ENCODE assay signal across 9 cellular contexts in genomic region chr20:16476032-16476431, GRCh38.
DNase-seq lines count a peak whose midpoint lies in the region; ATAC-seq lines count a peak whose summit lies in the region.
"Had no signal": no experiment of that assay in that cellular context is flagged by ENCODE, and none has a peak within 500 bp of the region (broad histone marks: within the 10 kb centered on the region; RNA-seq: fewer than 3 reads in every experiment).

No MANE protein-coding gene starts in this region.

- H3K27me3 ChIP-seq in GM23248 (replicated peaks; ENCODE audit: insufficient read depth), result no peaks in the 10 kb centered on the region

- WGBS in GM23248 (ENCODE audit: low coverage in 1 of 2, low lambda C conversion rate in 2 of 2, missing lambda C conversion rate in 2 of 2), 2 experiments, result 3 to 10% methylated on average over 3 of the region's 3 CpGs

- no peak overlapping the region for H3K4me3 ChIP-seq in GM23248

- no peaks in the 10 kb centered on the region for H3K79me2 ChIP-seq in GM23248 (ENCODE audit: insufficient read depth)

- H3K4me3 Mint-ChIP-seq in T-helper 17 cell, result no peak overlapping the region
- H3K4me3 Mint-ChIP-seq: T-cell had no signal

- no peaks in the 10 kb centered on the region for H3K36me3 ChIP-seq in GM23248 (ENCODE audit: low read depth)

- peak overlapping the region; percentile 4; the same call in 1 of the 2 replicates for H2AFZ ChIP-seq in GM23248

- no peaks in the 10 kb centered on the region for H3F3A ChIP-seq in GM23248 (ENCODE audit: insufficient read depth)

- no peak overlapping the region for H3K27ac ChIP-seq in GM23248

- H4K20me1 ChIP-seq in GM23248 (ENCODE audit: insufficient read depth), result no peaks in the 10 kb centered on the region

- peaks cover 9% of the 10 kb centered on the region for H3K4me1 Mint-ChIP-seq in T-helper 17 cell

- H3K4me1 ChIP-seq in GM23248 (ENCODE audit: insufficient read depth), result peaks cover 6% of the 10 kb centered on the region; the same call in 1 of the 2 replicates

- no peaks in the 10 kb centered on the region for H3K9me2 ChIP-seq in GM23248 (ENCODE audit: insufficient read depth)

- peak; percentile 54 for DNase-seq in DMS153 treated with DMSO at 0.1 percent for 48 hours (lab: John Stamatoyannopoulos, UW; ENCODE audit: unreplicated experiment)
- peak; percentile 60 for DNase-seq in GM23248
- DNase-seq in NCI-H1105 (lab: John Stamatoyannopoulos, UW), result peak; percentile 27
- DNase-seq in T-helper 17 cell, result no peak
- peak; percentile 20 for DNase-seq in germinal center (ENCODE audit: low spot score)
- peak; percentile 47 for DNase-seq in retina
- no peak for DNase-seq in effector CD8-positive, alpha-beta T cell (lab: John Stamatoyannopoulos, UW)
- no peak for DNase-seq in activated naive CD4-positive, alpha-beta T cell treated with Interleukin-2 at 50 U/mL for 16 hours
- DNase-seq: T-cell had no signal

- no peak overlapping the region for H3K9ac ChIP-seq in GM23248

- H3K36me3 Mint-ChIP-seq in T-helper 17 cell (ENCODE audit: low read depth), result peaks cover 8% of the 10 kb centered on the region

- H3K9me3 ChIP-seq in GM23248 (ENCODE audit: low read depth) (no peaks in the 10 kb centered on the region), T-helper 17 cell (ENCODE audit: control insufficient read depth, low read length, poor library complexity, severe bottlenecking) (no peaks in the 10 kb centered on the region)

- H3K4me2 ChIP-seq in GM23248 (ENCODE audit: unreplicated experiment), result no peak overlapping the region

- H3K27me3 Mint-ChIP-seq in T-helper 17 cell, result no peaks in the 10 kb centered on the region
- H3K27me3 Mint-ChIP-seq: T-cell had no signal

- peak; percentile 49 for ATAC-seq in T-helper 17 cell

- H3K27ac Mint-ChIP-seq in T-helper 17 cell, result no peak overlapping the region
- H3K27ac Mint-ChIP-seq: T-cell had no signal

- in situ Hi-C loops in GM23248 (cut with MboI), result no loop called here

Comparison
In these comparisons a context has a peak if more than half of its experiments do, and no peak if none do; other contexts are left out.
1. DNase-seq: peak in DMS153 treated with DMSO at 0.1 percent for 48 hours (single experiment), GM23248 (single experiment), NCI-H1105 (single experiment), germinal center (single experiment) and retina (single experiment); none in T-helper 17 cell (0 of 3), effector CD8-positive, alpha-beta T cell (single experiment) and activated naive CD4-positive, alpha-beta T cell treated with Interleukin-2 at 50 U/mL for 16 hours (single experiment).